In genomic region chr3:107441617-107442016, GRCh38 we compare ENCODE assay signal across 29 cellular contexts.
DNase-seq lines count a peak whose midpoint lies in the region; ATAC-seq, FAIRE-seq and TF ChIP-seq lines count a peak whose summit lies in the region.
"Had no signal": no experiment of that assay in that cellular context is flagged by ENCODE, and none has a peak within 500 bp of the region (broad histone marks: within the 10 kb centered on the region; RNA-seq: fewer than 3 reads in every experiment).

No MANE protein-coding gene starts in this region.

- 59 to 100% methylated on average over 2 to 6 of the region's 6 CpGs for WGBS in H1 (ENCODE audit: extremely low coverage in 1 of 2, insufficient coverage in 1 of 2, insufficient read length in 1 of 2, insufficient replicate concordance in 2 of 2, low coverage in 1 of 2, low lambda C conversion rate in 2 of 2, missing lambda C conversion rate in 1 of 2), 2 experiments
- WGBS in ovary, 3 donors = 79 to 86% (median 84%) methylated on average over 6 of the region's 6 CpGs

- no peak overlapping the region for H2BK120ac ChIP-seq in H1 (replicated peaks; ENCODE audit: low read depth, low read length)

- H3K4me1 ChIP-seq in PC-9 (replicated peaks; ENCODE audit: insufficient read depth) (no peaks in the 10 kb centered on the region), H1 (replicated peaks in 1 of 4; ENCODE audit: control insufficient read depth in 3 of 4, insufficient read depth in 4 of 4, low read length in 3 of 4) (peaks cover 0 to 3% (median 2%) of the 10 kb centered on the region in 4 experiments; a peak in 3 of 7 replicates), ovary (ENCODE audit: insufficient read depth) (no peaks in the 10 kb centered on the region)
- H3K4me1 ChIP-seq: BLaER1 treated with 17β-estradiol and CSF1 and Interleukin-3, amounts not matched to agents 10 nM and 100 nM; body of pancreas; esophagus squamous epithelium; heart right ventricle; suprapubic skin had no signal

- H3K4ac ChIP-seq in H1 (replicated peaks; ENCODE audit: insufficient read length, low read depth, low read length) = no peak overlapping the region

- H3K56ac ChIP-seq in H1 (replicated peaks; ENCODE audit: insufficient read length, low read depth, low read length) = no peak overlapping the region

- no peak overlapping the region for H3K18ac ChIP-seq in H1 (ENCODE audit: extremely low read depth, low read length)

- H3K9me3 ChIP-seq in PC-9 (ENCODE audit: insufficient read depth, low read depth) (no peaks in the 10 kb centered on the region; the same call in 1 of the 2 replicates), H1 (ENCODE audit: insufficient read depth in 2 of 2, low read depth in 1 of 2, low read length in 1 of 2) (no peaks in the 10 kb centered on the region), ovary (no peaks in the 10 kb centered on the region)
- H3K9me3 ChIP-seq: BLaER1 treated with 17β-estradiol and CSF1 and Interleukin-3, amounts not matched to agents 10 nM and 100 nM; body of pancreas; esophagus squamous epithelium; heart right ventricle; mucosa of descending colon; suprapubic skin had no signal

- no peak overlapping the region for H3K4me2 ChIP-seq in PC-9
- peak overlapping the region in 1 of 2 experiments; percentile 26; a peak in 1 of 4 replicates for H3K4me2 ChIP-seq in H1 (ENCODE audit: insufficient read depth in 1 of 2, low read depth in 2 of 2, low read length in 2 of 2)
- H3K4me2 ChIP-seq: BLaER1 treated with 17β-estradiol and CSF1 and Interleukin-3, amounts not matched to agents 10 nM and 100 nM had no signal

- no TSS peak for BruUV-seq in PC-9 (replicated peaks; lab: Mats Ljungman, UMichigan)

- peak overlapping the region; percentile 2; the same call in 1 of the 2 replicates for H2AFZ ChIP-seq in PC-9
- H2AFZ ChIP-seq in H1 (ENCODE audit: low read length) = 0 out of 2 replicates have a peak overlapping the region, but pooled peaks have one; percentile 16

- intact Hi-C loops in PC-9 (cut with micrococcal nuclease; ENCODE audit: unreplicated experiment) = no loop called here
- intact Hi-C loops in ovary (cut with DNase I) = no loop called here

- peak; percentile 19 for DNase-seq in H4 (ENCODE audit: low spot score)
- no peak for DNase-seq in PC-9
- no peak for DNase-seq in H1 (ENCODE audit: low read depth in 1 of 2, low spot score in 2 of 2)
- peak; percentile 17 for DNase-seq in myocyte (ENCODE audit: low read depth)
- no peak for DNase-seq in ovary
- DNase-seq in activated CD4-positive, CD25-positive, alpha-beta regulatory T cell (lab: John Stamatoyannopoulos, UW) = no peak
- DNase-seq in NCI-H345 treated with DMSO at 0.1 percent for 48 hours (lab: John Stamatoyannopoulos, UW; ENCODE audit: unreplicated experiment) = no peak
- DNase-seq: activated CD4-positive, alpha-beta T cell treated with anti-CD3 and anti-CD28 coated beads, Interleukin-2, amount 50 U/mL, for 48 hours; activated CD4-positive, CD25-positive, alpha-beta regulatory T cell treated with anti-CD3 and anti-CD28 coated beads, Interleukin-2, amount 50 U/mL, for 72 hours; activated naive CD8-positive, alpha-beta T cell treated with anti-CD3 and anti-CD28 coated beads, Interleukin-2, amount 50 U/mL, for 24 hours; activated T-cell treated with anti-CD3 and anti-CD28 coated beads, Interleukin-2, amount 50 U/mL, for 48 hours; body of pancreas; dermis blood vessel endothelial cell; esophagus squamous epithelium; GF-D8; heart right ventricle; Kasumi-1; mucosa of descending colon; NCI-H1436 treated with DMSO at 0.1 percent for 48 hours; NCI-H2081 treated with DMSO at 0.1 percent for 48 hours; NCI-H2227 treated with DMSO at 0.1 percent for 48 hours; NCI-H774; stimulated activated naive CD4-positive, alpha-beta T cell had no signal

- no peak for TF ChIP-seq RAD21 in H1 (IDR thresholded peaks at IDR 0.05 in 1 of 2, conservative IDR thresholded peaks at IDR 0.05 in 1 of 2; ENCODE audit: low read depth in 2 of 2, low read length in 2 of 2)

- H2BK20ac ChIP-seq in H1 (ENCODE audit: low read length) = 0 out of 2 replicates have a peak overlapping the region, but pooled peaks have one; percentile 19

- no peaks in the 10 kb centered on the region for H3F3A ChIP-seq in PC-9 (ENCODE audit: insufficient read depth, low read depth)

- H3K4me3 ChIP-seq in PC-9 (no peak overlapping the region), H1 (ENCODE audit: extremely low read depth in 1 of 4, insufficient read depth in 2 of 4, low read depth in 3 of 4, low read length in 4 of 4) (no peak overlapping the region), ovary (no peak overlapping the region)
- H3K4me3 ChIP-seq: BLaER1 treated with 17β-estradiol and CSF1 and Interleukin-3, amounts not matched to agents 10 nM and 100 nM; body of pancreas; esophagus squamous epithelium; heart right ventricle; lung; mucosa of descending colon; suprapubic skin had no signal

- no peaks in the 10 kb centered on the region for H3K23me2 ChIP-seq in H1 (ENCODE audit: low read depth, low read length)

- no peak overlapping the region for H2BK15ac ChIP-seq in H1 (ENCODE audit: low read length)

- H3K79me1 ChIP-seq in H1 (ENCODE audit: low read depth, low read length) = no peaks in the 10 kb centered on the region

- no peaks in the 10 kb centered on the region for H3K36me3 ChIP-seq in PC-9 (ENCODE audit: low read depth)
- no peaks in the 10 kb centered on the region for H3K36me3 ChIP-seq in H1 (ENCODE audit: control insufficient read depth in 2 of 4, insufficient read depth in 4 of 4, low read length in 3 of 4)
- H3K36me3 ChIP-seq in ovary = no peaks in the 10 kb centered on the region
- H3K36me3 ChIP-seq: BLaER1 treated with 17β-estradiol and CSF1 and Interleukin-3, amounts not matched to agents 10 nM and 100 nM; esophagus squamous epithelium; heart right ventricle; suprapubic skin had no signal

- H4K5ac ChIP-seq in H1 (ENCODE audit: insufficient read length, low read depth, low read length) = no peak overlapping the region

- H4K8ac ChIP-seq in H1 (ENCODE audit: extremely low read depth, insufficient read depth, low read length) = no peak overlapping the region

- H2BK12ac ChIP-seq in H1 (ENCODE audit: low read depth, low read length) = 0 out of 2 replicates have a peak overlapping the region, but pooled peaks have one; percentile 42

- POLR2A ChIA-PET in PC-9 (lab: Charles Lee; ENCODE audit: unreplicated experiment) (interaction anchor here (0.6 kb wide), 1 partner anchor 11 kb away, joined by 3 read pairs; no protein-coding TSS in a partner anchor), H1 (lab: Charles Lee; ENCODE audit: partially characterized antibody) (interaction anchor here (1.2 kb wide), 1 partner anchor 11 kb away, joined by 5 read pairs; no protein-coding TSS in a partner anchor)

- H3K79me2 ChIP-seq in PC-9 (ENCODE audit: low read depth) (no peaks in the 10 kb centered on the region), H1 (ENCODE audit: control insufficient read depth in 1 of 2, insufficient read depth in 2 of 2, low read length in 2 of 2) (no peaks in the 10 kb centered on the region)

- no peak for TF ChIP-seq EP300 in H1 (IDR thresholded peaks at IDR 0.05; ENCODE audit: borderline replicate concordance in 1 of 2, low read depth in 2 of 2, low read length in 2 of 2)
- TF ChIP-seq EP300 in ovary (IDR thresholded peaks at IDR 0.05) = no peak

- no peak for ATAC-seq in HG03571 (IDR thresholded peaks at IDR 0.05; ENCODE audit: unreplicated experiment)
- ATAC-seq: activated naive CD8-positive, alpha-beta T cell treated with anti-CD3 and anti-CD28 coated beads, Interleukin-2, amount 50 U/mL, for 24 hours; body of pancreas; heart right ventricle; mucosa of descending colon had no signal

- no peak overlapping the region for H3K9ac ChIP-seq in H1 (replicated peaks in 1 of 4; ENCODE audit: extremely low read depth in 1 of 4, low read depth in 3 of 4, low read length in 3 of 4)
- H3K9ac ChIP-seq: BLaER1 treated with 17β-estradiol and CSF1 and Interleukin-3, amounts not matched to agents 10 nM and 100 nM had no signal

- H3K14ac ChIP-seq in H1 (ENCODE audit: insufficient read length) = no peak overlapping the region

- TF ChIP-seq POLR2A in H1 (IDR thresholded peaks at IDR 0.05; ENCODE audit: control extremely low read depth in 1 of 2, low read depth in 2 of 2, low read length in 2 of 2) (no peak), ovary (IDR thresholded peaks at IDR 0.05) (no peak)

- H4K20me1 ChIP-seq in PC-9 (ENCODE audit: insufficient read depth) (no peaks in the 10 kb centered on the region), H1 (replicated peaks in 1 of 2; ENCODE audit: control insufficient read depth in 1 of 2, insufficient read depth in 2 of 2, low read length in 2 of 2) (no peaks in the 10 kb centered on the region)
- H4K20me1 ChIP-seq: BLaER1 treated with 17β-estradiol and CSF1 and Interleukin-3, amounts not matched to agents 10 nM and 100 nM had no signal

- H2BK5ac ChIP-seq in H1 (ENCODE audit: low read depth, low read length) = no peak overlapping the region

- H3K23ac ChIP-seq in H1 (ENCODE audit: insufficient read length) = no peak overlapping the region

- CTCF ChIA-PET in PC-9 (lab: Charles Lee) (interaction anchor here (0.6 kb wide), 1 partner anchor 14 kb away, joined by 3 read pairs; no protein-coding TSS in a partner anchor), H1 (lab: Charles Lee; ENCODE audit: partially characterized antibody) (interaction anchor here (0.5 to 1.2 kb wide), 5 partner anchors 9 to 205 kb away, joined by 3 to 6 read pairs (median 4); no protein-coding TSS in a partner anchor)

- H3K27me3 ChIP-seq in PC-9 (ENCODE audit: insufficient read depth, low read depth) = no peaks in the 10 kb centered on the region
- H3K27me3 ChIP-seq in H1 (replicated peaks in 1 of 4; ENCODE audit: control insufficient read depth in 3 of 4, extremely low read depth in 1 of 4, insufficient read depth in 3 of 4, low read length in 3 of 4) = no peaks in the 10 kb centered on the region
- no peaks in the 10 kb centered on the region for H3K27me3 ChIP-seq in ovary
- H3K27me3 ChIP-seq: BLaER1 treated with 17β-estradiol and CSF1 and Interleukin-3, amounts not matched to agents 10 nM and 100 nM; body of pancreas; esophagus squamous epithelium; suprapubic skin had no signal

- no peak overlapping the region for H2AK5ac ChIP-seq in H1 (ENCODE audit: low read depth, low read length)

- H3K9me2 ChIP-seq in PC-9 (ENCODE audit: insufficient read depth) = no peaks in the 10 kb centered on the region; the same call in 1 of the 2 replicates

- TF ChIP-seq CTCF in PC-9 (conservative IDR thresholded peaks at IDR 0.05) (no peak), H1 (IDR thresholded peaks at IDR 0.05; ENCODE audit: control extremely low read depth in 1 of 3, insufficient read depth in 1 of 3, low read depth in 1 of 3, low read length in 3 of 3) (no peak), ovary (IDR thresholded peaks at IDR 0.05) (no peak)

- no peak overlapping the region for H4K91ac ChIP-seq in H1 (replicated peaks; ENCODE audit: insufficient read length, low read length)

- FAIRE-seq in H1 (lab: Jason Lieb, UNC) = peak; percentile 13
- FAIRE-seq: frontal cortex had no signal

- no peak overlapping the region for H3K27ac ChIP-seq in PC-9
- no peak overlapping the region for H3K27ac ChIP-seq in H1 (ENCODE audit: low read depth, low read length)
- H3K27ac ChIP-seq in ovary = no peak overlapping the region
- H3K27ac ChIP-seq: BLaER1 treated with 17β-estradiol and CSF1 and Interleukin-3, amounts not matched to agents 10 nM and 100 nM; body of pancreas; esophagus squamous epithelium; heart right ventricle; HL-60; suprapubic skin had no signal

TF ChIP-seq in H1, 55 proteins besides CTCF, POLR2A, EP300 and RAD21 (continues in another document):
- TF ChIP-seq MAFK (IDR thresholded peaks at IDR 0.05; ENCODE audit: low read depth, low read length) = peak; percentile 66; the same call in 1 of the 2 replicates

Comparison
In these comparisons a context has a peak if more than half of its experiments do, and no peak if none do; other contexts are left out.
1. DNase-seq: peak in H4 (single experiment) and myocyte (single experiment); none in PC-9 (0 of 2), H1 (0 of 2), ovary (0 of 5), activated CD4-positive, CD25-positive, alpha-beta regulatory T cell (0 of 4) and NCI-H345 treated with DMSO at 0.1 percent for 48 hours (single experiment).